Comparison of ENCODE assay signal across 1 cellular context in genomic region chrX:143757887-143758286, GRCh38.
TF ChIP-seq lines count a peak whose summit lies in the region.

No MANE protein-coding gene starts in this region.

TF ChIP-seq in H1, 55 proteins besides CTCF, POLR2A, EP300 and RAD21 (continued from another document):
- TF ChIP-seq SIN3A (conservative IDR thresholded peaks at IDR 0.05 in 1 of 2, IDR thresholded peaks at IDR 0.05 in 1 of 2; ENCODE audit: low read depth in 1 of 2, low read length in 2 of 2) (no peak), CBX5 (IDR thresholded peaks at IDR 0.05; ENCODE audit: low read depth, low read length) (no peak), NANOG (IDR thresholded peaks at IDR 0.05; ENCODE audit: insufficient read depth, low read depth, low read length, poor library complexity, severe bottlenecking) (no peak), HDAC6 (IDR thresholded peaks at IDR 0.05; ENCODE audit: low read depth, low read length) (no peak), EZH2 (IDR thresholded peaks at IDR 0.05; ENCODE audit: low read depth, low read length, severe bottlenecking) (no peak), TCF12 (IDR thresholded peaks at IDR 0.05; ENCODE audit: low read depth, low read length) (no peak), KDM1A (IDR thresholded peaks at IDR 0.05; ENCODE audit: borderline replicate concordance, low read length) (no peak), RBBP5 (IDR thresholded peaks at IDR 0.05; ENCODE audit: borderline replicate concordance, low read depth, low read length) (no peak), ATF2 (IDR thresholded peaks at IDR 0.05; ENCODE audit: low read length) (no peak)
TF ChIP-seq in H1: peak in this region for 0.
